Comparison of ENCODE assay signal across 8 cellular contexts in the genomic region with DNA sequence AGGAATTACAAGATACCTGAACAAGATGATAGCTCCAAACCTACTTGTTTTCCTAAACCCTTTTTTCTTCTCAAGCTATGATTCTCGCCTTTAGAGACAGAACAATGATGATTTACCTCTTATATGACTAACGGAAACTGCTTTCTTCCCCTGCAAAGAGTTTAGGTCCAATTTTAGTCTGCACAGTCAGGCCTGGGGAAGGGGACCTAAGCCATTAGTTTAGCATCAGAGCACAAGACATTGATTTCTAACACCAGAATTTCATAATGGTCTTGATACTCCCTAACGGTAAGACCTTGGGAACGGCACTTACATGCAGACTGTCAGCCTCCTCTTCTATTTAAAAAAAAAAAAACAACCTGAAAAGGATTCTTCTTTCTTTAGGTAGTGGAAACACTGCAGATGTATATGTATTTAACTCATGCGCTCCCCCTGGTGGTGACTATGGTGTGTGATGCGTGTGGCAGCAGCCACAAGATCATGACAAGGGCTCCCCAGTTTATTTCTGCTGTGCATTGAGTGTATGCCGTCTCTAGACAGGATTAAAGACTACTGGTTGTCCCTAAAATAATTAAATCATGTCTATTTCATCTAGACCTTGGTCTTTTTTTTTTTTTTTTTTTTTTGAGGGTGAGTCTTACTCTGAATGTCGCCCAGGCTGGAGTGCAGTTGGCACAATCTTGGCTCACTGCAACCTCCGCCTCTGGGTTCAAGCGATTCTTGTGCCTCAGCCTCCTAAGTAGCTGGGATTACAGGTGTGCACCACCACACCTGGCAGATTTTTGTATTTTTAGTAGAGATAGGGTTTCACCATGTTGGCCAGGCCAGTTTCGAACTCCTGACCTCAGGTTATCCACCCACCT. TPM values are rescaled to one million over a fixed set of nuclear protein-coding genes. Genes with fewer than 3 reads are reported as not detected.
DNase-seq lines count a peak whose midpoint lies in the region; ATAC-seq, FAIRE-seq and TF ChIP-seq lines count a peak whose summit lies in the region.

No MANE protein-coding gene starts in this region.

- H3K9ac ChIP-seq in HCT116 (ENCODE audit: low read length) (no peak overlapping the region), HepG2 (ENCODE audit: insufficient read depth, low read depth, low read length) (no peak overlapping the region)

- BruUV-seq in HCT116 (replicated peaks; lab: Mats Ljungman, UMichigan) = no TSS peak
- BruUV-seq in HepG2 (replicated peaks; lab: Mats Ljungman, UMichigan) = no TSS peak

- POLR2A ChIA-PET in HCT116 (lab: Charles Lee) = interaction anchor here (1.0 kb wide), 1 partner anchor 130 kb away, joined by 3 read pairs; a partner anchor contains a TSS
- POLR2A ChIA-PET in HepG2 (lab: Yijun Ruan, JAX) = no interaction called here

- in situ Hi-C loops in HepG2 (cut with HindIII; ENCODE audit: extremely low pct_ligation_motif_present, low pct_unique_long_range_greater_than_20kb) = loop anchor here (5.0 to 10.0 kb wide), 2 partner anchors 182 to 240 kb away; no protein-coding TSS in a partner anchor

- peak; percentile 56 for FAIRE-seq in HepG2 (lab: Jason Lieb, UNC)

- H3K9me3 ChIP-seq in HCT116 (ENCODE audit: control insufficient read depth in 1 of 2, insufficient read depth in 1 of 2, low read depth in 1 of 2, low read length in 2 of 2) = no peaks in the 10 kb centered on the region
- no peaks in the 10 kb centered on the region for H3K9me3 ChIP-seq in HepG2 (ENCODE audit: low read length)

- H3K36me3 ChIP-seq in HCT116 (ENCODE audit: control insufficient read depth in 1 of 2, insufficient read depth in 2 of 2, low read length in 2 of 2) (no peaks in the 10 kb centered on the region; a peak in 1 of 4 replicates), HepG2 (replicated peaks in 1 of 2; ENCODE audit: control insufficient read depth in 1 of 2, insufficient read depth in 2 of 2, low read length in 2 of 2) (peaks cover 4 to 10% of the 10 kb centered on the region in 2 experiments; a peak in 2 of 5 replicates)

- TF ChIP-seq POLR2A in HCT116 (IDR thresholded peaks at IDR 0.05; ENCODE audit: borderline replicate concordance, extremely low read depth, insufficient read depth, insufficient read length) (no peak), HepG2 (IDR thresholded peaks at IDR 0.05; ENCODE audit: insufficient read depth in 1 of 2, low read depth in 2 of 2, low read length in 2 of 2) (no peak)

- H3K4me2 ChIP-seq in HCT116 (ENCODE audit: low read length) (no peak overlapping the region), HepG2 (ENCODE audit: low read depth, low read length) (no peak overlapping the region)

- peak; percentile 98 for ATAC-seq in HCT116
- ATAC-seq in HepG2 = peak; percentile 83
- ATAC-seq in HG02884 (IDR thresholded peaks at IDR 0.05; ENCODE audit: unreplicated experiment) = no peak

- RAD21 ChIA-PET in HCT116 (lab: Charles Lee; ENCODE audit: low non-redundant PET in 1 of 2, low total read pairs in 2 of 2, uncharacterized antibody in 2 of 2, unreplicated experiment in 2 of 2) = interaction anchor here in 1 of 2 experiments (0.8 kb wide), 1 partner anchor 187 kb away, joined by 3 read pairs; no protein-coding TSS in a partner anchor

- H2AFZ ChIP-seq in HCT116 (ENCODE audit: low read depth, low read length, poor library complexity, severe bottlenecking) (no peak overlapping the region), HepG2 (ENCODE audit: low read length) (no peak overlapping the region)

- no peak for TF ChIP-seq EP300 in HepG2 (IDR thresholded peaks at IDR 0.05; ENCODE audit: low read depth in 2 of 2, low read length in 2 of 2)
- no peak for TF ChIP-seq EP300 in HepG2 (CRISPR knock-in tag; IDR thresholded peaks at IDR 0.05; ENCODE audit: borderline replicate concordance)

- TF ChIP-seq RAD21 in HCT116 (IDR thresholded peaks at IDR 0.05; ENCODE audit: low read depth) (peak; percentile 83), HepG2 (CRISPR knock-in tag; IDR thresholded peaks at IDR 0.05) (peak; percentile 14; the same call in 1 of the 2 replicates)

- 45% methylated on average over 11 of the region's 11 CpGs for WGBS in HepG2 (ENCODE audit: low lambda C conversion rate)

- DNase-seq in AG09319 (ENCODE audit: extremely low read depth, low read depth) (peak; percentile 35), HCT116 (ENCODE audit: low read depth, low spot score) (peak; percentile 45), NCI-H524 treated with DMSO at 0.1 percent for 48 hours (lab: John Stamatoyannopoulos, UW) (peak; percentile 12), chondrocyte (ENCODE audit: low spot score) (no peak), HepG2 (ENCODE audit: low spot score) (peak; percentile 66)
- peak; percentile 90 to 92 for DNase-seq in activated CD4-positive, alpha-beta T cell treated with anti-CD3 and anti-CD28 coated beads for 24 hours (ENCODE audit: low read depth in 2 of 2)
- peak; percentile 79 to 86 for DNase-seq in stimulated activated CD4-positive, alpha-beta T cell treated with anti-CD3 and anti-CD28 coated beads, Interleukin-4, amount 100 ng/mL, for 4 hours

- intact Hi-C loops in HCT116 (cut with micrococcal nuclease) = loop anchor here (1.0 kb wide), 3 partner anchors 86 to 240 kb away; no protein-coding TSS in a partner anchor
- intact Hi-C loops in HepG2 (cut with micrococcal nuclease; ENCODE audit: unreplicated experiment) = loop anchor here (1.0 kb wide), 3 partner anchors 86 to 240 kb away; no protein-coding TSS in a partner anchor

- H4K20me1 ChIP-seq in HCT116 (ENCODE audit: insufficient read depth) (no peaks in the 10 kb centered on the region), HepG2 (ENCODE audit: insufficient read depth, low read length) (no peaks in the 10 kb centered on the region)

- H3K4me1 ChIP-seq in HCT116 (ENCODE audit: control insufficient read depth in 1 of 2, insufficient read depth in 2 of 2, low read length in 2 of 2) (no peaks in the 10 kb centered on the region), HepG2 (ENCODE audit: insufficient read depth, low read length) (no peaks in the 10 kb centered on the region)

- peaks cover 9% of the 10 kb centered on the region for H3K36me3 Mint-ChIP-seq in chondrocyte (ENCODE audit: low read depth)

- no peaks in the 10 kb centered on the region for H3K4me1 Mint-ChIP-seq in chondrocyte (ENCODE audit: low read depth)

- no peak overlapping the region for H3K27ac ChIP-seq in HCT116 (ENCODE audit: low read depth, low read length)
- no peak overlapping the region for H3K27ac ChIP-seq in HepG2 (ENCODE audit: extremely low read length, insufficient read depth, low read length)

- H3K79me2 ChIP-seq in HCT116 (ENCODE audit: insufficient read depth, low read length) (no peaks in the 10 kb centered on the region), HepG2 (ENCODE audit: insufficient read depth, low read length) (no peaks in the 10 kb centered on the region)

- TF ChIP-seq CTCF in AG09319 (IDR thresholded peaks at IDR 0.05; ENCODE audit: low read depth, low read length) (peak; percentile 83), HCT116 (IDR thresholded peaks at IDR 0.05 in 2 of 3, conservative IDR thresholded peaks at IDR 0.05 in 1 of 3; ENCODE audit: borderline replicate concordance in 1 of 3, insufficient read depth in 1 of 3, low read depth in 2 of 3, low read length in 2 of 3) (peak; percentile 71 to 87 (median 85)), chondrocyte (IDR thresholded peaks at IDR 0.05) (peak; percentile 94), HepG2 (CRISPR knock-in tag; IDR thresholded peaks at IDR 0.05) (peak; percentile 76)

- H3K9me3 Mint-ChIP-seq in chondrocyte (ENCODE audit: low read depth) = no peaks in the 10 kb centered on the region

- H3K27me3 ChIP-seq in HCT116 (ENCODE audit: insufficient read depth, low read length) (no peaks in the 10 kb centered on the region), HepG2 (ENCODE audit: control insufficient read depth in 1 of 2, insufficient read depth in 2 of 2, low read length in 2 of 2) (no peaks in the 10 kb centered on the region)

- no peaks in the 10 kb centered on the region for H3K27me3 Mint-ChIP-seq in chondrocyte (ENCODE audit: low read depth)

- H3K27ac Mint-ChIP-seq in chondrocyte (ENCODE audit: unreplicated experiment) = no peak overlapping the region

- no peaks in the 10 kb centered on the region for H3K9me2 ChIP-seq in HCT116 (ENCODE audit: insufficient read depth)

- CTCF ChIA-PET in HCT116 (lab: Charles Lee) (interaction anchor here (1.0 to 3.8 kb wide), 6 partner anchors 87 to 239 kb away, joined by 3 to 31 read pairs (median 6); no protein-coding TSS in a partner anchor), HepG2 (lab: Yijun Ruan, JAX; ENCODE audit: low intra/inter-chr PET ratio, low total read pairs) (interaction anchor here (1.1 to 2.1 kb wide), 4 partner anchors 86 to 240 kb away, joined by 3 to 25 read pairs (median 16); no protein-coding TSS in a partner anchor)

- H3K4me3 Mint-ChIP-seq in chondrocyte (ENCODE audit: unreplicated experiment) = no peak overlapping the region

- H3K4me3 ChIP-seq in HCT116 (replicated peaks in 1 of 2; ENCODE audit: low read depth in 1 of 2, low read length in 2 of 2) (no peak overlapping the region), HepG2 (replicated peaks in 1 of 3; ENCODE audit: insufficient read depth in 1 of 3, low read depth in 2 of 3, low read length in 3 of 3) (no peak overlapping the region)

RNA-seq across cellular contexts. Expression of a gene that starts 37.3 kb away (rescaled TPM):
- total RNA-seq in HCT116 (2021; ENCODE audit: unreplicated experiment) (32.8 TPM), chondrocyte (31.6 to 34.7 TPM (median 34.6 TPM) in 3 replicates), HepG2 (2016; rRNA removed; fragmentation: Illumina TruSeq; extraction: Trizol) (9.9 and 22.7 TPM in 2 replicates)
- polyA plus RNA-seq in HCT116 (2012) = 41.1 and 41.2 TPM in 2 replicates
- 10.4 and 13.7 TPM in 2 replicates for total RNA-seq in HepG2 (2016; cell fraction: cytosol; rRNA removed; fragmentation: Illumina TruSeq; extraction: Trizol; ENCODE audit: low read depth)
- 9.9 and 24.4 TPM in 2 replicates for total RNA-seq in HepG2 (2016; cell fraction: insoluble cytoplasmic fraction; rRNA removed; fragmentation: Illumina TruSeq; extraction: Trizol)
- total RNA-seq in HepG2 (2016; cell fraction: membrane; rRNA removed; fragmentation: Illumina TruSeq; extraction: Trizol) = 19.0 and 21.0 TPM in 2 replicates
- total RNA-seq in HepG2 (2016; cell fraction: nucleus; rRNA removed; fragmentation: Illumina TruSeq; extraction: Trizol) = 20.8 and 23.3 TPM in 2 replicates
- 29.6 and 40.8 TPM in 2 replicates for polyA plus RNA-seq in HepG2 (2011; rRNA removed)
- 26.0 and 32.7 TPM in 2 replicates for polyA plus RNA-seq in HepG2 (2011; cell fraction: cytosol; rRNA removed)
- polyA plus RNA-seq in HepG2 (2011; cell fraction: nucleus; rRNA removed) = 63.1 and 68.2 TPM in 2 replicates
- polyA plus RNA-seq in HepG2 (2012) = 17.8 and 25.1 TPM in 2 replicates
- polyA plus RNA-seq in HepG2 (2016; cell fraction: cytosol; fragmentation: Illumina TruSeq; extraction: Trizol; ENCODE audit: low read depth) = 16.5 and 17.4 TPM in 2 replicates
- 11.5 and 18.3 TPM in 2 replicates for polyA plus RNA-seq in HepG2 (2016; cell fraction: insoluble cytoplasmic fraction; fragmentation: Illumina TruSeq; extraction: Trizol; ENCODE audit: low read depth)
- polyA plus RNA-seq in HepG2 (2016; cell fraction: membrane; fragmentation: Illumina TruSeq; extraction: Trizol; ENCODE audit: low read depth) = 21.3 and 22.0 TPM in 2 replicates
- polyA plus RNA-seq in HepG2 (2016; cell fraction: nucleus; fragmentation: Illumina TruSeq; extraction: Trizol; ENCODE audit: insufficient read depth, low read depth) = 49.6 and 50.9 TPM in 2 replicates
- 59.9 and 69.4 TPM in 2 replicates for polyA minus RNA-seq in HepG2 (2011; rRNA and poly(A)+ RNA removed; ENCODE audit: low replicate concordance)
- polyA minus RNA-seq in HepG2 (2011; cell fraction: cytosol; rRNA and poly(A)+ RNA removed) = 11.7 and 18.2 TPM in 2 replicates
- 16.6 and 21.0 TPM in 2 replicates for polyA minus RNA-seq in HepG2 (2011; cell fraction: nucleus; rRNA and poly(A)+ RNA removed)

RNA-seq across cellular contexts. Expression of a gene that starts 50.2 kb away (rescaled TPM):
- 26.6 TPM for total RNA-seq in HCT116 (2021; ENCODE audit: unreplicated experiment)
- 25.5 and 26.6 TPM in 2 replicates for polyA plus RNA-seq in HCT116 (2012)
- total RNA-seq in chondrocyte = 30.8 to 32.4 TPM (median 31.2 TPM) in 3 replicates
- total RNA-seq in HepG2 (2016; rRNA removed; fragmentation: Illumina TruSeq; extraction: Trizol) = 5.5 and 7.7 TPM in 2 replicates
- 2.2 and 2.3 TPM in 2 replicates for total RNA-seq in HepG2 (2016; cell fraction: cytosol; rRNA removed; fragmentation: Illumina TruSeq; extraction: Trizol; ENCODE audit: low read depth)
- 6.1 and 6.4 TPM in 2 replicates for total RNA-seq in HepG2 (2016; cell fraction: insoluble cytoplasmic fraction; rRNA removed; fragmentation: Illumina TruSeq; extraction: Trizol)
- 10.0 and 10.7 TPM in 2 replicates for total RNA-seq in HepG2 (2016; cell fraction: membrane; rRNA removed; fragmentation: Illumina TruSeq; extraction: Trizol)
- 3.9 and 4.5 TPM in 2 replicates for total RNA-seq in HepG2 (2016; cell fraction: nucleus; rRNA removed; fragmentation: Illumina TruSeq; extraction: Trizol)
- 5.5 and 7.1 TPM in 2 replicates for polyA plus RNA-seq in HepG2 (2011; rRNA removed)
- polyA plus RNA-seq in HepG2 (2011; cell fraction: cytosol; rRNA removed) = 3.8 and 4.1 TPM in 2 replicates
- polyA plus RNA-seq in HepG2 (2011; cell fraction: nucleus; rRNA removed) = 8.1 and 9.1 TPM in 2 replicates
- 10.2 and 12.4 TPM in 2 replicates for polyA plus RNA-seq in HepG2 (2012)
- polyA plus RNA-seq in HepG2 (2016; cell fraction: cytosol; fragmentation: Illumina TruSeq; extraction: Trizol; ENCODE audit: low read depth) = 2.4 TPM in 2 replicates
- 6.3 and 8.9 TPM in 2 replicates for polyA plus RNA-seq in HepG2 (2016; cell fraction: insoluble cytoplasmic fraction; fragmentation: Illumina TruSeq; extraction: Trizol; ENCODE audit: low read depth)
- 8.9 and 9.3 TPM in 2 replicates for polyA plus RNA-seq in HepG2 (2016; cell fraction: membrane; fragmentation: Illumina TruSeq; extraction: Trizol; ENCODE audit: low read depth)
- polyA plus RNA-seq in HepG2 (2016; cell fraction: nucleus; fragmentation: Illumina TruSeq; extraction: Trizol; ENCODE audit: insufficient read depth, low read depth) = 6.3 and 6.8 TPM in 2 replicates
- polyA minus RNA-seq in HepG2 (2011; rRNA and poly(A)+ RNA removed; ENCODE audit: low replicate concordance) = 11.5 and 12.8 TPM in 2 replicates
- 3.9 and 4.7 TPM in 2 replicates for polyA minus RNA-seq in HepG2 (2011; cell fraction: cytosol; rRNA and poly(A)+ RNA removed)
- 3.7 and 4.8 TPM in 2 replicates for polyA minus RNA-seq in HepG2 (2011; cell fraction: nucleus; rRNA and poly(A)+ RNA removed)

RNA-seq across cellular contexts. Expression of a gene that starts 57.2 kb away (rescaled TPM):
- 75.9 TPM for total RNA-seq in HCT116 (2021; ENCODE audit: unreplicated experiment)
- 85.9 and 88.7 TPM in 2 replicates for polyA plus RNA-seq in HCT116 (2012)
- total RNA-seq in chondrocyte = 0.82 to 1.2 TPM (median 0.85 TPM) in 3 replicates
- 9.1 and 17.8 TPM in 2 replicates for total RNA-seq in HepG2 (2016; rRNA removed; fragmentation: Illumina TruSeq; extraction: Trizol)
- 5.6 TPM in 2 replicates for total RNA-seq in HepG2 (2016; cell fraction: cytosol; rRNA removed; fragmentation: Illumina TruSeq; extraction: Trizol; ENCODE audit: low read depth)
- total RNA-seq in HepG2 (2016; cell fraction: insoluble cytoplasmic fraction; rRNA removed; fragmentation: Illumina TruSeq; extraction: Trizol) = 7.9 and 19.8 TPM in 2 replicates
- total RNA-seq in HepG2 (2016; cell fraction: membrane; rRNA removed; fragmentation: Illumina TruSeq; extraction: Trizol) = 7.4 and 8.0 TPM in 2 replicates
- 15.9 and 19.3 TPM in 2 replicates for total RNA-seq in HepG2 (2016; cell fraction: nucleus; rRNA removed; fragmentation: Illumina TruSeq; extraction: Trizol)
- 11.1 and 15.8 TPM in 2 replicates for polyA plus RNA-seq in HepG2 (2011; rRNA removed)
- polyA plus RNA-seq in HepG2 (2011; cell fraction: cytosol; rRNA removed) = 4.7 and 8.4 TPM in 2 replicates
- 175 and 243 TPM in 2 replicates for polyA plus RNA-seq in HepG2 (2011; cell fraction: nucleus; rRNA removed)
- polyA plus RNA-seq in HepG2 (2012) = 7.2 and 8.3 TPM in 2 replicates
- 3.6 and 4.2 TPM in 2 replicates for polyA plus RNA-seq in HepG2 (2016; cell fraction: cytosol; fragmentation: Illumina TruSeq; extraction: Trizol; ENCODE audit: low read depth)
- 8.1 and 8.6 TPM in 2 replicates for polyA plus RNA-seq in HepG2 (2016; cell fraction: insoluble cytoplasmic fraction; fragmentation: Illumina TruSeq; extraction: Trizol; ENCODE audit: low read depth)
- polyA plus RNA-seq in HepG2 (2016; cell fraction: membrane; fragmentation: Illumina TruSeq; extraction: Trizol; ENCODE audit: low read depth) = 4.6 and 5.4 TPM in 2 replicates
- 45.3 and 50.8 TPM in 2 replicates for polyA plus RNA-seq in HepG2 (2016; cell fraction: nucleus; fragmentation: Illumina TruSeq; extraction: Trizol; ENCODE audit: insufficient read depth, low read depth)
- 0.21 and 11.5 TPM in 2 replicates for polyA minus RNA-seq in HepG2 (2011; rRNA and poly(A)+ RNA removed; ENCODE audit: low replicate concordance)
- 3.3 and 6.7 TPM in 2 replicates for polyA minus RNA-seq in HepG2 (2011; cell fraction: cytosol; rRNA and poly(A)+ RNA removed)
- 14.3 and 14.8 TPM in 2 replicates for polyA minus RNA-seq in HepG2 (2011; cell fraction: nucleus; rRNA and poly(A)+ RNA removed)
